ENCODE assay signal across 8 cellular contexts in the genomic region with DNA sequence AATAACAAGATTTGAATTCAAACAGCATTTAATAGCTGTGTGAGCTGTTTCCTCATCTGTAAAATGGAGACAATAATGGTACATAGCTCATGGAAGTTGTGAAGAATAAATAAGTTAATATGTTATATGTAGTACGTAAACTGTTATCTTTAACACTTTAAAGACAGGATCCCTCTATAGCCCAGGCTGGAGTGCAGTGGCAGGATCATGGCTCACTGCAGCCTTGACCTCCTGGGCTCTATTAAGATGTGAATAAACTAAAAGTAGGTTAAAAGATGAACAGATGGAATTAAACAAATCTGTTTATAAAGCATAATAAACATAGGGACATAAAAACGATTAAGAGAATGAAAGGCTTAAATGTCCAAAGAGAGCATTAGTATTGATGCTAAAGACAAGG. TPM values are rescaled to one million over a fixed set of nuclear protein-coding genes. Genes with fewer than 3 reads are reported as not detected.
A peak's percentile ranks its signal among the peaks of the same experiment; 100 is the strongest.
DNase-seq lines count a peak whose midpoint lies in the region; ATAC-seq and TF ChIP-seq lines count a peak whose summit lies in the region.

No MANE protein-coding gene starts in this region.

- H4K8ac ChIP-seq in mesenchymal stem cell (ENCODE audit: low read length) = no peak overlapping the region

- no peak overlapping the region for H3K4ac ChIP-seq in mesenchymal stem cell (ENCODE audit: low read depth in 1 of 2, low read length in 2 of 2)

- TF ChIP-seq POLR2A in body of pancreas (IDR thresholded peaks at IDR 0.05) (no peak), upper lobe of left lung (IDR thresholded peaks at IDR 0.05) (no peak)

- 5 to 16% methylated on average over 2 of the region's 2 CpGs for WGBS in body of pancreas, 2 donors
- no CpG with 5 or more reads among the region's 2 CpGs for WGBS in mesenchymal stem cell
- WGBS in upper lobe of left lung, 2 donors = 26 to 33% methylated on average over 2 of the region's 2 CpGs

- H3K27ac ChIP-seq in left ventricle myocardium inferior (replicated peaks) (peak overlapping the region; percentile 95), body of pancreas (peak overlapping the region in 3 of 4 donors; percentile 94 to 98 (median 95)), mesenchymal stem cell (ENCODE audit: low read length, poor library complexity, severe bottlenecking) (no peak overlapping the region), upper lobe of left lung (peak overlapping the region; percentile 93 to 98 (median 96))

- peak overlapping the region; percentile 66 for H3K4me2 ChIP-seq in mesenchymal stem cell (ENCODE audit: low read length, poor library complexity, severe bottlenecking)

- H3K4me3 ChIP-seq in left ventricle myocardium inferior (peak overlapping the region; percentile 93), body of pancreas (no peak overlapping the region), mesenchymal stem cell (ENCODE audit: insufficient read depth in 1 of 2, low read depth in 1 of 2, low read length in 2 of 2) (peak overlapping the region in 1 of 2 experiments; percentile 90), upper lobe of left lung (peak overlapping the region in 3 of 4 donors; percentile 68 to 91 (median 84))

- H3K9ac ChIP-seq in mesenchymal stem cell (ENCODE audit: low read length) = peak overlapping the region; percentile 95

- H3K23ac ChIP-seq in mesenchymal stem cell (ENCODE audit: low read length in 2 of 2) = no peak overlapping the region

- no peaks in the 10 kb centered on the region for H3K36me3 ChIP-seq in left ventricle myocardium inferior
- no peaks in the 10 kb centered on the region for H3K36me3 ChIP-seq in body of pancreas (replicated peaks in 1 of 2; ENCODE audit: insufficient read depth in 1 of 2, low read depth in 2 of 2)
- no peaks in the 10 kb centered on the region for H3K36me3 ChIP-seq in mesenchymal stem cell (ENCODE audit: control insufficient read depth in 1 of 2, insufficient read depth in 2 of 2, low read depth in 1 of 2, low read length in 2 of 2)
- no peaks in the 10 kb centered on the region for H3K36me3 ChIP-seq in upper lobe of left lung

- H2BK120ac ChIP-seq in mesenchymal stem cell (ENCODE audit: low read depth, low read length) = no peak overlapping the region

- H2BK5ac ChIP-seq in mesenchymal stem cell (ENCODE audit: low read depth, low read length, poor library complexity, severe bottlenecking) = no peak overlapping the region

- ATAC-seq in Right ventricle myocardium superior (ENCODE audit: poor library complexity) (no peak), body of pancreas (no peak), upper lobe of left lung (ENCODE audit: low FRiP score in 2 of 2) (no peak), HG02798 (IDR thresholded peaks at IDR 0.05; ENCODE audit: poor library complexity, unreplicated experiment) (no peak), HG03521 (IDR thresholded peaks at IDR 0.05; ENCODE audit: unreplicated experiment) (no peak)

- H2AFZ ChIP-seq in mesenchymal stem cell (ENCODE audit: low read depth, low read length) = no peak overlapping the region

- H2BK15ac ChIP-seq in mesenchymal stem cell (ENCODE audit: low read depth, poor library complexity, severe bottlenecking) = no peak overlapping the region

- intact Hi-C loops in left ventricle myocardium inferior (cut with micrococcal nuclease) (loop anchor here (10.0 kb wide), 1 partner anchor 63 kb away; a partner anchor contains a TSS), Right ventricle myocardium superior (cut with DNase I) (loop anchor here (10.0 kb wide), 2 partner anchors 193 to 343 kb away; no protein-coding TSS in a partner anchor), body of pancreas (cut with DNase I) (loop anchor here (10.0 kb wide), 1 partner anchor 63 kb away; a partner anchor contains a TSS)

- H2AK5ac ChIP-seq in mesenchymal stem cell (ENCODE audit: low read length, severe bottlenecking) = no peak overlapping the region

- H3K27me3 ChIP-seq in left ventricle myocardium inferior (ENCODE audit: low read depth) (no peaks in the 10 kb centered on the region), body of pancreas (no peaks in the 10 kb centered on the region), mesenchymal stem cell (ENCODE audit: control insufficient read depth in 1 of 2, insufficient read depth in 1 of 2, low read length in 2 of 2) (no peaks in the 10 kb centered on the region), upper lobe of left lung (no peaks in the 10 kb centered on the region)

- peaks cover 87% of the 10 kb centered on the region for H3K4me1 ChIP-seq in left ventricle myocardium inferior
- H3K4me1 ChIP-seq in body of pancreas = peaks cover 66% of the 10 kb centered on the region
- peaks cover 7% of the 10 kb centered on the region for H3K4me1 ChIP-seq in mesenchymal stem cell (ENCODE audit: control insufficient read depth, insufficient read depth, low read depth, low read length)
- H3K4me1 ChIP-seq in upper lobe of left lung = peaks cover 48 to 65% (median 57%) of the 10 kb centered on the region in 4 donors

- no peak overlapping the region for H2BK12ac ChIP-seq in mesenchymal stem cell (ENCODE audit: low read length in 2 of 2)

- no peak for TF ChIP-seq CTCF in left ventricle myocardium inferior (IDR thresholded peaks at IDR 0.05; ENCODE audit: borderline replicate concordance)
- no peak for TF ChIP-seq CTCF in body of pancreas (IDR thresholded peaks at IDR 0.05)
- no peak for TF ChIP-seq CTCF in upper lobe of left lung (IDR thresholded peaks at IDR 0.05)

- DNase-seq in left ventricle myocardium inferior = no peak
- DNase-seq in Right ventricle myocardium superior = no peak
- no peak for DNase-seq in body of pancreas
- DNase-seq in mesenchymal stem cell = no peak
- no peak for DNase-seq in upper lobe of left lung
- DNase-seq in NCI-H82 (lab: John Stamatoyannopoulos, UW) = no peak

- H3K18ac ChIP-seq in mesenchymal stem cell (ENCODE audit: low read depth in 1 of 2, low read length in 2 of 2) = no peak overlapping the region

- peaks cover 2% of the 10 kb centered on the region for H3K79me1 ChIP-seq in mesenchymal stem cell (replicated peaks; ENCODE audit: low read length, poor library complexity, severe bottlenecking)

- H3K14ac ChIP-seq in mesenchymal stem cell (ENCODE audit: low read length in 2 of 2) = no peak overlapping the region

- H3K9me3 ChIP-seq in left ventricle myocardium inferior (replicated peaks) = no peaks in the 10 kb centered on the region
- no peaks in the 10 kb centered on the region for H3K9me3 ChIP-seq in body of pancreas
- no peaks in the 10 kb centered on the region for H3K9me3 ChIP-seq in mesenchymal stem cell (ENCODE audit: control insufficient read depth, low read length)
- H3K9me3 ChIP-seq in upper lobe of left lung = no peaks in the 10 kb centered on the region

- no peak overlapping the region for H4K91ac ChIP-seq in mesenchymal stem cell (ENCODE audit: low read length)

- TF ChIP-seq EP300 in upper lobe of left lung (IDR thresholded peaks at IDR 0.05) = no peak

RNA-seq across cellular contexts. Expression of a gene that starts 3.0 kb away (rescaled TPM):
- 72.8 TPM for total RNA-seq in left ventricle myocardium inferior
- 67.0 TPM for total RNA-seq in Right ventricle myocardium superior
- total RNA-seq in body of pancreas = 10 to 100 TPM; 42.0 to 60.3 TPM
- polyA plus RNA-seq in mesenchymal stem cell (2013, experiment 1 of 2) = 101 TPM
- 104 TPM for polyA plus RNA-seq in mesenchymal stem cell (2013, experiment 2 of 2)
- total RNA-seq in upper lobe of left lung = 100 to 1,000 TPM in 2 of 6 donors, 10 to 100 TPM in 4; 57.2 to 132 (median 67.9) TPM

Comparison
In these comparisons a context has a peak if more than half of its experiments do, and no peak if none do; other contexts are left out.
1. H3K4me3 ChIP-seq: peak in left ventricle myocardium inferior (single experiment) and upper lobe of left lung (3 of 4); none in body of pancreas (0 of 2).